9 cellular contexts compared by ENCODE assay signal in genomic region chr9:94922691-94923107, GRCh38.
DNase-seq lines count a peak whose midpoint lies in the region; ATAC-seq and TF ChIP-seq lines count a peak whose summit lies in the region.
"Had no signal": no experiment of that assay in that cellular context is flagged by ENCODE, and none has a peak within 500 bp of the region (broad histone marks: within the 10 kb centered on the region; RNA-seq: fewer than 3 reads in every experiment).

No MANE protein-coding gene starts in this region.

- H3K4me3 Mint-ChIP-seq in CD8-positive, alpha-beta T cell: no peak overlapping the region
- H3K4me3 Mint-ChIP-seq: neural crest cell had no signal

- H3K27ac ChIP-seq in HCT116 (ENCODE audit: low read depth, low read length) (peak overlapping the region; percentile 16; the same call in 1 of the 2 replicates), right cardiac atrium (ENCODE audit: low read length) (peak overlapping the region; percentile 54), stomach (peak overlapping the region; percentile 24 to 88 (median 77))
- H3K27ac ChIP-seq in CD8-positive, alpha-beta T cell (ENCODE audit: low read depth, low read length): no peak overlapping the region

- H3K9me3 Mint-ChIP-seq in CD8-positive, alpha-beta T cell: no peaks in the 10 kb centered on the region
- H3K9me3 Mint-ChIP-seq: neural crest cell had no signal

- H3K36me3 ChIP-seq in HCT116 (ENCODE audit: control insufficient read depth in 1 of 2, insufficient read depth in 2 of 2, low read length in 2 of 2) (no peaks in the 10 kb centered on the region), stomach (no peaks in the 10 kb centered on the region)
- no peaks in the 10 kb centered on the region for H3K36me3 ChIP-seq in CD8-positive, alpha-beta T cell (ENCODE audit: insufficient read depth, low read length)

- H3K27me3 ChIP-seq in HCT116 (ENCODE audit: insufficient read depth, low read length) (no peaks in the 10 kb centered on the region), right cardiac atrium (ENCODE audit: control insufficient read depth, insufficient read depth) (no peaks in the 10 kb centered on the region), stomach (no peaks in the 10 kb centered on the region)
- H3K27me3 ChIP-seq in CD8-positive, alpha-beta T cell (ENCODE audit: insufficient read depth, low read length): no peaks in the 10 kb centered on the region

- H3K4me1 ChIP-seq in HCT116 (ENCODE audit: control insufficient read depth in 1 of 2, insufficient read depth in 2 of 2, low read length in 2 of 2): peaks cover 51 to 54% of the 10 kb centered on the region in 2 experiments
- H3K4me1 ChIP-seq in right cardiac atrium (ENCODE audit: control insufficient read depth, insufficient read depth, low read length): peaks cover 18% of the 10 kb centered on the region
- H3K4me1 ChIP-seq in stomach: peaks cover 26 to 55% (median 40%) of the 10 kb centered on the region in 4 donors
- H3K4me1 ChIP-seq in CD8-positive, alpha-beta T cell (ENCODE audit: insufficient read depth, low read length): no peaks in the 10 kb centered on the region

- POLR2A ChIA-PET in HCT116 (lab: Charles Lee): no interaction called here
- POLR2A ChIA-PET in CD8-positive, alpha-beta T cell (lab: Charles Lee): no interaction called here

- RAD21 ChIA-PET in HCT116 (lab: Charles Lee; ENCODE audit: low non-redundant PET in 1 of 2, low total read pairs in 2 of 2, uncharacterized antibody in 2 of 2, unreplicated experiment in 2 of 2): no interaction called here

- no peak for DNase-seq in HCT116 (ENCODE audit: low read depth, low spot score)
- peak; percentile 89 for DNase-seq in amniotic epithelial cell (ENCODE audit: low read depth)
- DNase-seq in right cardiac atrium: no peak
- DNase-seq in stomach: no peak
- no peak for DNase-seq in CD8-positive, alpha-beta T cell
- DNase-seq in NCI-H524 treated with DMSO at 0.1 percent for 48 hours (lab: John Stamatoyannopoulos, UW): no peak
- DNase-seq in posterior cingulate gyrus: no peak
- no peak for DNase-seq in NCI-H510A treated with DMSO at 0.1 percent for 48 hours (lab: John Stamatoyannopoulos, UW)

- H3K79me2 ChIP-seq in HCT116 (ENCODE audit: insufficient read depth, low read length): no peaks in the 10 kb centered on the region

- BruUV-seq in HCT116 (replicated peaks; lab: Mats Ljungman, UMichigan): no TSS peak

- H3K27me3 Mint-ChIP-seq in CD8-positive, alpha-beta T cell (ENCODE audit: low read depth): no peaks in the 10 kb centered on the region

- no peak for TF ChIP-seq RAD21 in HCT116 (IDR thresholded peaks at IDR 0.05; ENCODE audit: low read depth)

- intact Hi-C loops in HCT116 (cut with micrococcal nuclease): no loop called here
- intact Hi-C loops in right cardiac atrium (cut with DNase I): no loop called here
- intact Hi-C loops in stomach (cut with DNase I; ENCODE audit: low total_unique reads): no loop called here
- intact Hi-C loops in CD8-positive, alpha-beta T cell (cut with DNase I, micrococcal nuclease): no loop called here
- intact Hi-C loops in posterior cingulate gyrus (cut with DNase I): no loop called here

- 31% methylated on average over 5 of the region's 5 CpGs for WGBS in right cardiac atrium
- 13 to 56% (median 31%) methylated on average over 5 of the region's 5 CpGs for WGBS in stomach, 5 donors

- H3K9ac ChIP-seq in HCT116 (ENCODE audit: low read length): no peak overlapping the region

- H3K9me3 ChIP-seq in HCT116 (ENCODE audit: control insufficient read depth in 1 of 2, insufficient read depth in 1 of 2, low read depth in 1 of 2, low read length in 2 of 2) (no peaks in the 10 kb centered on the region), right cardiac atrium (ENCODE audit: control insufficient read depth, low read length) (no peaks in the 10 kb centered on the region), stomach (no peaks in the 10 kb centered on the region)
- no peaks in the 10 kb centered on the region for H3K9me3 ChIP-seq in CD8-positive, alpha-beta T cell (ENCODE audit: low read length)

- H3K27ac Mint-ChIP-seq in CD8-positive, alpha-beta T cell: no peak overlapping the region

- no peaks in the 10 kb centered on the region for H3K9me2 ChIP-seq in HCT116 (ENCODE audit: insufficient read depth)

- TF ChIP-seq POLR2A in HCT116 (IDR thresholded peaks at IDR 0.05; ENCODE audit: borderline replicate concordance, extremely low read depth, insufficient read depth, insufficient read length) (no peak), stomach (IDR thresholded peaks at IDR 0.05) (no peak)

- ATAC-seq in HCT116 (no peak), right cardiac atrium (peak; percentile 36 to 44)
- ATAC-seq in CD8-positive, alpha-beta T cell: no peak

- peaks cover under 1% of the 10 kb centered on the region for H3K4me1 Mint-ChIP-seq in CD8-positive, alpha-beta T cell (ENCODE audit: low read depth)

- no peak overlapping the region for H2AFZ ChIP-seq in HCT116 (ENCODE audit: low read depth, low read length, poor library complexity, severe bottlenecking)

- TF ChIP-seq EP300 in stomach (IDR thresholded peaks at IDR 0.05): no peak

- CTCF ChIA-PET in HCT116 (lab: Charles Lee): no interaction called here
- CTCF ChIA-PET in CD8-positive, alpha-beta T cell (lab: Charles Lee): no interaction called here

- H3K36me3 Mint-ChIP-seq in CD8-positive, alpha-beta T cell: peaks cover 21% of the 10 kb centered on the region

- no peaks in the 10 kb centered on the region for H4K20me1 ChIP-seq in HCT116 (ENCODE audit: insufficient read depth)

- TF ChIP-seq CTCF in HCT116 (IDR thresholded peaks at IDR 0.05 in 2 of 3, conservative IDR thresholded peaks at IDR 0.05 in 1 of 3; ENCODE audit: borderline replicate concordance in 1 of 3, insufficient read depth in 1 of 3, low read depth in 2 of 3, low read length in 2 of 3) (no peak), stomach (IDR thresholded peaks at IDR 0.05) (no peak)
- no peak for TF ChIP-seq CTCF in CD8-positive, alpha-beta T cell (IDR thresholded peaks at IDR 0.05)

- H3K4me2 ChIP-seq in HCT116 (ENCODE audit: low read length): peak overlapping the region; percentile 80

- H3K4me3 ChIP-seq in HCT116 (replicated peaks in 1 of 2; ENCODE audit: low read depth in 1 of 2, low read length in 2 of 2) (0 out of 4 replicates have a peak overlapping the region, but pooled peaks of 1 of the 2 experiments have one; percentile 2), right cardiac atrium (ENCODE audit: low read length) (no peak overlapping the region), stomach (no peak overlapping the region)
- no peak overlapping the region for H3K4me3 ChIP-seq in CD8-positive, alpha-beta T cell (ENCODE audit: low read depth, low read length)

TF ChIP-seq in HCT116, 20 proteins besides CTCF, POLR2A, EP300 and RAD21 (continues in another document):
- TF ChIP-seq ZNF274 (IDR thresholded peaks at IDR 0.05; ENCODE audit: low read depth, low read length) (no peak), SRF (IDR thresholded peaks at IDR 0.05; ENCODE audit: low read depth) (no peak), ZBTB33 (IDR thresholded peaks at IDR 0.05; ENCODE audit: extremely low read depth, insufficient replicate concordance, low read length) (no peak), ELF1 (IDR thresholded peaks at IDR 0.05; ENCODE audit: borderline replicate concordance, low read depth) (no peak), SIN3A (IDR thresholded peaks at IDR 0.05; ENCODE audit: low read depth) (no peak), CEBPB (IDR thresholded peaks at IDR 0.05; ENCODE audit: low read depth) (no peak), YY1 (IDR thresholded peaks at IDR 0.05; ENCODE audit: extremely low read depth, insufficient replicate concordance, low read depth, low read length) (no peak), REST (IDR thresholded peaks at IDR 0.05; ENCODE audit: low read depth) (no peak), FOSL1 (IDR thresholded peaks at IDR 0.05; ENCODE audit: low read depth) (no peak), MAX (IDR thresholded peaks at IDR 0.05) (no peak)

Comparison
In these comparisons a context has a peak if more than half of its experiments do, and no peak if none do; other contexts are left out.
1. ATAC-seq: peak in right cardiac atrium (2 of 2); none in HCT116 (single experiment) and CD8-positive, alpha-beta T cell (single experiment).